Comparison of ENCODE assay signal across 3 cellular contexts in the genomic region with DNA sequence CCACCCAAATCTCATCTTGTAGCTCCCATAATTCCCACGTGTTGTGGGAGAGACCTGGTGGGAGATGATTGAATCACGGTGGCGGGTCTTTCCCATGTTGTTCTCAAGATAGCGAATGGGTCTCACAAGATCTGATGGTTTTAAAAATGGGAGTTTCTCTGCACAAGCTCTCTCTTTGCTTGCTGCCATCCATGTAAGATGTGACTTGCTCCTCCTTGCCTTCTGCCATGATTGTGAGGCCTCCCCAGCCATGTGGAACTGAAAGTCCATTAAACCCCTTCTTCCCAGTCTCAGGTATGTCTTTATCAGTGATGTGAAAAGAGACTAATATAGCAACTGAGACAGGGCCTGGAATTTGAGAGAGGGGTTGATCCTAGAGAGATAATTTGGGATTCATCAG.
DNase-seq lines count a peak whose midpoint lies in the region; ATAC-seq, FAIRE-seq and TF ChIP-seq lines count a peak whose summit lies in the region.
"Not testable (repeated sequence)": the region's sequence is repeated elsewhere in the genome, so short reads cannot be mapped to it uniquely, and the experiment has no call there.

No MANE protein-coding gene starts in this region.

- TF ChIP-seq POLR2A in K562 (conservative IDR thresholded peaks at IDR 0.05); HepG2 (IDR thresholded peaks at IDR 0.05; ENCODE audit: insufficient read depth in 1 of 2, low read depth in 2 of 2, low read length in 2 of 2): not testable (repeated sequence)

- H3K27ac Mint-ChIP-seq in progenitor cell of endocrine pancreas: peak overlapping the region; percentile 76

- H3K4me2 ChIP-seq in K562 (ENCODE audit: insufficient read depth, low read length); HepG2 (ENCODE audit: low read depth, low read length): not testable (repeated sequence)

- H3K36me3 ChIP-seq in K562 (ENCODE audit: control insufficient read depth, insufficient read depth, low read length); HepG2 (replicated peaks in 1 of 2; ENCODE audit: control insufficient read depth in 1 of 2, insufficient read depth in 2 of 2, low read length in 2 of 2): not testable (repeated sequence)

- not testable (repeated sequence) for H3K27me3 ChIP-seq in K562 (ENCODE audit: control insufficient read depth in 2 of 2, insufficient read depth in 2 of 2, low read length in 2 of 2); HepG2 (ENCODE audit: control insufficient read depth in 1 of 2, insufficient read depth in 2 of 2, low read length in 2 of 2)

- in situ Hi-C loops in K562 (cut with MboI); HepG2 (cut with HindIII; ENCODE audit: extremely low pct_ligation_motif_present, low pct_unique_long_range_greater_than_20kb): not testable (repeated sequence)

- H3K27ac ChIP-seq in K562 (ENCODE audit: extremely low read depth, low read depth, low read length); HepG2 (ENCODE audit: extremely low read length, insufficient read depth, low read length): not testable (repeated sequence)

- not testable (repeated sequence) for H3K4me3 ChIP-seq in K562; HepG2 (replicated peaks in 1 of 3; ENCODE audit: insufficient read depth in 1 of 3, low read depth in 2 of 3, low read length in 3 of 3)

- not testable (repeated sequence) for TF ChIP-seq CTCF in K562 (IDR thresholded peaks at IDR 0.05 in 2 of 3, conservative IDR thresholded peaks at IDR 0.05 in 1 of 3; ENCODE audit: insufficient read depth in 2 of 3, low read depth in 1 of 3, low read length in 3 of 3); HepG2 (CRISPR knock-in tag; IDR thresholded peaks at IDR 0.05); progenitor cell of endocrine pancreas (IDR thresholded peaks at IDR 0.05; ENCODE audit: unreplicated experiment)

- not testable (repeated sequence) for H3K4me1 ChIP-seq in K562 (replicated peaks in 1 of 2; ENCODE audit: control insufficient read depth in 2 of 2, insufficient read depth in 2 of 2, low read length in 2 of 2)
- H3K4me1 ChIP-seq in HepG2 (ENCODE audit: insufficient read depth, low read length): peaks cover 15% of the 10 kb centered on the region

- not testable (repeated sequence) for DNase-seq in K562 (ENCODE audit: extremely low read depth in 1 of 4, low spot score in 3 of 4); HepG2 (ENCODE audit: low spot score); progenitor cell of endocrine pancreas (ENCODE audit: low spot score, unreplicated experiment)

- not testable (repeated sequence) for FAIRE-seq in K562 (lab: Jason Lieb, UNC); HepG2 (lab: Jason Lieb, UNC)

- intact Hi-C loops in K562 (cut with micrococcal nuclease); HepG2 (cut with micrococcal nuclease; ENCODE audit: unreplicated experiment): not testable (repeated sequence)

- not testable (repeated sequence) for ATAC-seq in K562, HepG2

- H3K9ac ChIP-seq in K562 (ENCODE audit: insufficient read depth in 1 of 2, low read depth in 2 of 2, low read length in 2 of 2); HepG2 (ENCODE audit: insufficient read depth, low read depth, low read length): not testable (repeated sequence)

- not testable (repeated sequence) for TF ChIP-seq EP300 in K562 (IDR thresholded peaks at IDR 0.05; ENCODE audit: low read length); HepG2 (IDR thresholded peaks at IDR 0.05; ENCODE audit: low read depth in 2 of 2, low read length in 2 of 2); HepG2 (CRISPR knock-in tag; IDR thresholded peaks at IDR 0.05; ENCODE audit: borderline replicate concordance)

- not testable (repeated sequence) for BruUV-seq in K562 (replicated peaks; lab: Mats Ljungman, UMichigan); HepG2 (replicated peaks; lab: Mats Ljungman, UMichigan)

- H3K9me3 ChIP-seq in K562 (replicated peaks; ENCODE audit: control insufficient read depth, insufficient read depth, low read depth, low read length); HepG2 (ENCODE audit: low read length): not testable (repeated sequence)

- H3K36me3 Mint-ChIP-seq in progenitor cell of endocrine pancreas (ENCODE audit: insufficient read depth): not testable (repeated sequence)

- POLR2A ChIA-PET in K562 (lab: Yijun Ruan, JAX); HepG2 (lab: Yijun Ruan, JAX): not testable (repeated sequence)

- H3K9me1 ChIP-seq in K562 (ENCODE audit: control insufficient read depth, insufficient read depth, low read length): not testable (repeated sequence)

- not testable (repeated sequence) for TF ChIP-seq RAD21 in K562 (CRISPR knock-in tag; conservative IDR thresholded peaks at IDR 0.05 in 1 of 2, IDR thresholded peaks at IDR 0.05 in 1 of 2); HepG2 (CRISPR knock-in tag; IDR thresholded peaks at IDR 0.05)

- H2AFZ ChIP-seq in K562 (ENCODE audit: low read depth, low read length); HepG2 (ENCODE audit: low read length): not testable (repeated sequence)

- H3K4me1 Mint-ChIP-seq in progenitor cell of endocrine pancreas (ENCODE audit: low read depth): not testable (repeated sequence)

- not testable (repeated sequence) for H3K27me3 Mint-ChIP-seq in progenitor cell of endocrine pancreas

- WGBS in K562 (ENCODE audit: insufficient coverage, low coverage, missing lambda C conversion rate): 0% methylated on average over 4 of the region's 4 CpGs
- WGBS in HepG2 (ENCODE audit: low lambda C conversion rate): 96% methylated on average over 4 of the region's 4 CpGs

- CTCF ChIA-PET in K562 (lab: Yijun Ruan, JAX; ENCODE audit: low intra/inter-chr PET ratio); HepG2 (lab: Yijun Ruan, JAX; ENCODE audit: low intra/inter-chr PET ratio, low total read pairs): not testable (repeated sequence)

- H3K9me3 Mint-ChIP-seq in progenitor cell of endocrine pancreas (ENCODE audit: low read depth): not testable (repeated sequence)

- H3K4me3 Mint-ChIP-seq in progenitor cell of endocrine pancreas (ENCODE audit: low read depth): not testable (repeated sequence)

- not testable (repeated sequence) for H4K20me1 ChIP-seq in K562 (replicated peaks; ENCODE audit: control insufficient read depth, insufficient read depth, low read length); HepG2 (ENCODE audit: insufficient read depth, low read length)

- H3K79me2 ChIP-seq in K562 (ENCODE audit: control insufficient read depth, insufficient read depth, low read length); HepG2 (ENCODE audit: insufficient read depth, low read length): not testable (repeated sequence)

TF ChIP-seq in K562, 482 proteins besides CTCF, POLR2A, EP300 and RAD21:
- TF ChIP-seq ZNF431 (CRISPR knock-in tag; IDR thresholded peaks at IDR 0.05): peak; percentile 49; the same call in 1 of the 2 replicates
TF ChIP-seq in K562: peak in this region for 1; not testable (repeated sequence) for 481.

TF ChIP-seq in HepG2, 621 proteins besides CTCF, POLR2A, EP300 and RAD21:
- peak; percentile 100 for TF ChIP-seq ZNF431 (CRISPR knock-in tag; IDR thresholded peaks at IDR 0.05; ENCODE audit: borderline replicate concordance, low read depth)
